22 cellular contexts compared by ENCODE assay signal in genomic region chr1:8266436-8267165, GRCh38. TPM values are rescaled to one million over a fixed set of nuclear protein-coding genes. Genes with fewer than 3 reads are reported as not detected.
DNase-seq lines count a peak whose midpoint lies in the region; ATAC-seq and TF ChIP-seq lines count a peak whose summit lies in the region.
"Had no signal": no experiment of that assay in that cellular context is flagged by ENCODE, and none has a peak within 500 bp of the region (broad histone marks: within the 10 kb centered on the region; RNA-seq: fewer than 3 reads in every experiment).

No MANE protein-coding gene starts in this region.

- no peaks in the 10 kb centered on the region for H3K36me3 Mint-ChIP-seq in endothelial cell (ENCODE audit: low read depth, unreplicated experiment)
- H3K36me3 Mint-ChIP-seq: activated naive CD8-positive, alpha-beta T cell; brain; naive B cell had no signal

- H3K27ac ChIP-seq in left ventricle myocardium inferior (replicated peaks) (peak overlapping the region; percentile 42), right atrium auricular region (no peak overlapping the region), upper lobe of right lung (peak overlapping the region; percentile 68)
- H3K27ac ChIP-seq: SK-N-MC, vagina had no signal

- H3K4me3 Mint-ChIP-seq in endothelial cell (ENCODE audit: unreplicated experiment) = no peak overlapping the region
- H3K4me3 Mint-ChIP-seq: activated naive CD8-positive, alpha-beta T cell; B cell; brain; naive B cell; T-helper 2 cell treated with Interferon-gamma antibody and Interleukin-4, amounts not matched to agents 5 μg/mL and 100 μg/mL, for 36 hours had no signal

- H3K4me1 ChIP-seq in left ventricle myocardium inferior (no peaks in the 10 kb centered on the region), right atrium auricular region (no peaks in the 10 kb centered on the region), upper lobe of right lung (no peaks in the 10 kb centered on the region)
- H3K4me1 ChIP-seq: Peyer's patch, vagina had no signal

- H3K36me3 ChIP-seq in left ventricle myocardium inferior = no peaks in the 10 kb centered on the region
- H3K36me3 ChIP-seq in right atrium auricular region = no peaks in the 10 kb centered on the region
- no peaks in the 10 kb centered on the region for H3K36me3 ChIP-seq in upper lobe of right lung
- H3K36me3 ChIP-seq: MG63, Peyer's patch, vagina had no signal

- H3K4me1 Mint-ChIP-seq in endothelial cell (ENCODE audit: unreplicated experiment) = peaks cover 11% of the 10 kb centered on the region
- H3K4me1 Mint-ChIP-seq: B cell had no signal

- no peaks in the 10 kb centered on the region for H3K9me3 ChIP-seq in left ventricle myocardium inferior (replicated peaks)
- H3K9me3 ChIP-seq in right atrium auricular region = no peaks in the 10 kb centered on the region
- H3K9me3 ChIP-seq in upper lobe of right lung = no peaks in the 10 kb centered on the region
- H3K9me3 ChIP-seq: MG63, Peyer's patch, vagina had no signal

- H3K9me3 Mint-ChIP-seq in endothelial cell (ENCODE audit: unreplicated experiment) = no peaks in the 10 kb centered on the region
- H3K9me3 Mint-ChIP-seq: T-helper 2 cell treated with Interferon-gamma antibody and Interleukin-4, amounts not matched to agents 5 μg/mL and 100 μg/mL, for 36 hours had no signal

- H3K27me3 Mint-ChIP-seq in endothelial cell (ENCODE audit: unreplicated experiment) = peaks cover 3% of the 10 kb centered on the region

- H3K27ac Mint-ChIP-seq in endothelial cell (ENCODE audit: unreplicated experiment) = peak overlapping the region; percentile 7
- H3K27ac Mint-ChIP-seq: activated naive CD8-positive, alpha-beta T cell; B cell; T-helper 2 cell treated with Interferon-gamma antibody and Interleukin-4, amounts not matched to agents 5 μg/mL and 100 μg/mL, for 36 hours had no signal

- H3K27me3 ChIP-seq in left ventricle myocardium inferior (ENCODE audit: low read depth) (peaks cover 9% of the 10 kb centered on the region), right atrium auricular region (no peaks in the 10 kb centered on the region), upper lobe of right lung (no peaks in the 10 kb centered on the region)
- H3K27me3 ChIP-seq: MG63, Peyer's patch, vagina had no signal

- TF ChIP-seq CTCF in left ventricle myocardium inferior (IDR thresholded peaks at IDR 0.05; ENCODE audit: borderline replicate concordance) (no peak), right atrium auricular region (IDR thresholded peaks at IDR 0.05) (no peak), endothelial cell (IDR thresholded peaks at IDR 0.05; ENCODE audit: unreplicated experiment) (no peak), upper lobe of right lung (IDR thresholded peaks at IDR 0.05) (no peak)

- intact Hi-C loops in left ventricle myocardium inferior (cut with micrococcal nuclease) = no loop called here
- intact Hi-C loops in upper lobe of right lung (cut with DNase I) = no loop called here

- H3K4me3 ChIP-seq in left ventricle myocardium inferior = no peak overlapping the region
- no peak overlapping the region for H3K4me3 ChIP-seq in right atrium auricular region
- no peak overlapping the region for H3K4me3 ChIP-seq in upper lobe of right lung
- H3K4me3 ChIP-seq: MG63, Peyer's patch, SK-N-MC, vagina had no signal

- ATAC-seq in upper lobe of right lung (no peak), HG03378 (IDR thresholded peaks at IDR 0.05; ENCODE audit: unreplicated experiment) (no peak)

- DNase-seq in left ventricle myocardium inferior = no peak
- DNase-seq in right atrium auricular region (ENCODE audit: low spot score) = no peak
- no peak for DNase-seq in endothelial cell (ENCODE audit: low spot score)
- peak; percentile 9 for DNase-seq in left kidney (ENCODE audit: low read depth, low spot score)
- no peak for DNase-seq in upper lobe of right lung
- no peak for DNase-seq in islet precursor cell
- DNase-seq in COLO668 (lab: John Stamatoyannopoulos, UW; ENCODE audit: unreplicated experiment) = no peak
- DNase-seq: activated T-cell treated with anti-CD3 and anti-CD28 coated beads, Interleukin-2, amount 50 U/mL, for 48 hours; Calu3; EL; GOT3; MG63; naive B cell; Peyer's patch; stimulated activated CD8-positive, alpha-beta memory T cell treated with anti-CD3 and anti-CD28 coated beads, Interleukin-4, amount 100 ng/mL, for 48 hours had no signal

RNA-seq across cellular contexts. Expression of gene SLC45A1, which starts 51.3 kb away (rescaled TPM):
- total RNA-seq in left ventricle myocardium inferior (1.8 TPM), right atrium auricular region (1 to 10 TPM; 1.0 to 3.0 TPM), endothelial cell (ENCODE audit: unreplicated experiment) (0.62 TPM), upper lobe of right lung (1.9 TPM)

Comparison
In these comparisons a context has a peak if more than half of its experiments do, and no peak if none do; other contexts are left out.
1. H3K27ac ChIP-seq: peak in left ventricle myocardium inferior (single experiment) and upper lobe of right lung (single experiment); none in right atrium auricular region (0 of 2).